In genomic region chr6:144181639-144182038, GRCh38 we compare ENCODE assay signal across 32 cellular contexts. TPM values are rescaled to one million over a fixed set of nuclear protein-coding genes. Genes with fewer than 3 reads are reported as not detected.
DNase-seq lines count a peak whose midpoint lies in the region; ATAC-seq and TF ChIP-seq lines count a peak whose summit lies in the region.
"Had no signal": no experiment of that assay in that cellular context is flagged by ENCODE, and none has a peak within 500 bp of the region (broad histone marks: within the 10 kb centered on the region; RNA-seq: fewer than 3 reads in every experiment).

No MANE protein-coding gene starts in this region.

- WGBS in esophagus squamous epithelium, 2 donors = 69 to 79% methylated on average over 2 of the region's 2 CpGs

- no peak for TF ChIP-seq POLR2A in esophagus squamous epithelium (IDR thresholded peaks at IDR 0.05)

- H3K9me3 ChIP-seq in esophagus squamous epithelium = no peaks in the 10 kb centered on the region
- H3K9me3 ChIP-seq: colonic mucosa, right atrium auricular region, suprapubic skin, upper lobe of left lung had no signal

- peak; percentile 33 to 47 for DNase-seq in Kasumi-1 (lab: John Stamatoyannopoulos, UW)
- peak; percentile 82 for DNase-seq in NOMO-1 treated with DMSO at 0.1 percent for 48 hours (lab: John Stamatoyannopoulos, UW; ENCODE audit: unreplicated experiment)
- peak; percentile 22 for DNase-seq in amniotic epithelial cell (ENCODE audit: low read depth)
- DNase-seq in pons (ENCODE audit: low spot score) = peak; percentile 24
- DNase-seq in esophagus squamous epithelium (lab: John Stamatoyannopoulos, UW) = no peak
- DNase-seq in activated CD4-positive, CD25-positive, alpha-beta regulatory T cell treated with anti-CD3 and anti-CD28 coated beads, Interleukin-2, amount 50 U/mL, for 72 hours = no peak
- DNase-seq: activated CD4-positive, alpha-beta T cell treated with anti-CD3 and anti-CD28 coated beads for 4 hours; activated CD8-positive, alpha-beta T cell treated with anti-CD3 and anti-CD28 coated beads, Interleukin-2, amount 10 ng/mL, durations not matched to agents 7 days and 5 days; activated naive CD4-positive, alpha-beta T cell treated with anti-CD3 and anti-CD28 coated beads, Interleukin-2, amount 50 U/mL, for 16 hours; aorta; Calu3; colonic mucosa; DMS79 treated with DMSO at 0.1 percent for 48 hours; effector CD4-positive, alpha-beta T cell; GDM1; left colon; mesendoderm; NCI-H1436 treated with DMSO at 0.1 percent for 48 hours; NCI-H510A; PC-3; stimulated activated naive CD4-positive, alpha-beta T cell; upper lobe of left lung had no signal

- intact Hi-C loops in esophagus squamous epithelium (cut with DNase I) = no loop called here

- H3K27me3 ChIP-seq in esophagus squamous epithelium = no peaks in the 10 kb centered on the region
- H3K27me3 ChIP-seq: colonic mucosa, right atrium auricular region, suprapubic skin, upper lobe of left lung had no signal

- no peak for TF ChIP-seq CTCF in esophagus squamous epithelium (IDR thresholded peaks at IDR 0.05)

- H3K27ac ChIP-seq in esophagus squamous epithelium = no peak overlapping the region
- H3K27ac ChIP-seq: C4-2B, colonic mucosa, parathyroid adenoma, right atrium auricular region, suprapubic skin, upper lobe of left lung had no signal

- no peak for ATAC-seq in HG03095 (IDR thresholded peaks at IDR 0.05; ENCODE audit: unreplicated experiment)
- ATAC-seq: activated CD8-positive, alpha-beta T cell treated with anti-CD3 and anti-CD28 coated beads, Interleukin-2, amount 10 ng/mL, durations not matched to agents 7 days and 5 days; activated T-helper 17 cell treated with anti-CD3 and anti-CD28 coated beads, Interleukin-2, amount 50 U/mL, for 72 hours; HCT116; left colon; PC-3 had no signal

- H3K36me3 ChIP-seq in esophagus squamous epithelium = peaks cover 0 to 2% (median 2%) of the 10 kb centered on the region in 3 donors
- H3K36me3 ChIP-seq: colonic mucosa had no signal

- no peak overlapping the region for H3K4me3 ChIP-seq in esophagus squamous epithelium
- H3K4me3 ChIP-seq: colonic mucosa, right atrium auricular region, smooth muscle cell, suprapubic skin, upper lobe of left lung had no signal

- H3K4me1 ChIP-seq in esophagus squamous epithelium = no peaks in the 10 kb centered on the region
- H3K4me1 ChIP-seq: colonic mucosa, parathyroid adenoma, right atrium auricular region, suprapubic skin had no signal

RNA-seq across cellular contexts. Expression of gene STX11, which starts 31.3 kb away (rescaled TPM):
- 10 to 100 TPM in 2 of 4 donors, 1 to 10 TPM in 2; 9.3 to 15.4 (median 11.2) TPM for total RNA-seq in esophagus squamous epithelium
- total RNA-seq: HT-29, neural crest cell had no signal

Comparison
In these comparisons a context has a peak if more than half of its experiments do, and no peak if none do; other contexts are left out.
1. DNase-seq: peak in Kasumi-1 (2 of 2), NOMO-1 treated with DMSO at 0.1 percent for 48 hours (single experiment), amniotic epithelial cell (single experiment) and pons (single experiment); none in esophagus squamous epithelium (single experiment) and activated CD4-positive, CD25-positive, alpha-beta regulatory T cell treated with anti-CD3 and anti-CD28 coated beads, Interleukin-2, amount 50 U/mL, for 72 hours (single experiment).